ENCODE assay signal across 10 cellular contexts in genomic region chr4:26884486-26884988, GRCh38. TPM values are rescaled to one million over a fixed set of nuclear protein-coding genes. Genes with fewer than 3 reads are reported as not detected.
DNase-seq lines count a peak whose midpoint lies in the region; ATAC-seq and TF ChIP-seq lines count a peak whose summit lies in the region.
"Had no signal": no experiment of that assay in that cellular context is flagged by ENCODE, and none has a peak within 500 bp of the region (broad histone marks: within the 10 kb centered on the region; RNA-seq: fewer than 3 reads in every experiment).

No MANE protein-coding gene starts in this region.

- H3K27ac ChIP-seq in upper lobe of right lung = peak overlapping the region; percentile 62
- H3K27ac ChIP-seq in neuronal stem cell (replicated peaks; ENCODE audit: low read length) = no peak overlapping the region
- H3K27ac ChIP-seq: KMS-11 had no signal

- no peak overlapping the region for H3K4ac ChIP-seq in neuronal stem cell (ENCODE audit: low read length)

- no peak overlapping the region for H3K9ac ChIP-seq in neuronal stem cell (ENCODE audit: low read depth, low read length, poor library complexity)
- H3K9ac ChIP-seq: KMS-11 had no signal

- H2AFZ ChIP-seq in neuronal stem cell (ENCODE audit: low read length) = no peak overlapping the region

- H3K79me1 ChIP-seq in neuronal stem cell (ENCODE audit: low read depth, low read length) = peaks cover 1% of the 10 kb centered on the region

- no peak overlapping the region for H2BK15ac ChIP-seq in neuronal stem cell (ENCODE audit: low read length)

- no peak overlapping the region for H2BK5ac ChIP-seq in neuronal stem cell (ENCODE audit: low read length)

- no peak overlapping the region for H3K14ac ChIP-seq in neuronal stem cell (ENCODE audit: low read length)

- H3K36me3 Mint-ChIP-seq in activated naive CD4-positive, alpha-beta T cell treated with anti-CD3 and anti-CD28 coated beads, Interleukin-2, amount 10 ng/mL, durations not matched to agents 7 days and 5 days = peaks cover 31% of the 10 kb centered on the region
- no peaks in the 10 kb centered on the region for H3K36me3 Mint-ChIP-seq in activated CD4-positive, alpha-beta memory T cell treated with anti-CD3 and anti-CD28 coated beads for 36 hours

- H3K4me1 ChIP-seq in upper lobe of right lung (peaks cover 35% of the 10 kb centered on the region), neuronal stem cell (ENCODE audit: control insufficient read depth in 2 of 2, insufficient read depth in 1 of 2, low read depth in 1 of 2, low read length in 2 of 2) (no peaks in the 10 kb centered on the region)

- intact Hi-C loops in activated CD4-positive, alpha-beta memory T cell treated with anti-CD3 and anti-CD28 coated beads for 36 hours (cut with micrococcal nuclease) = loop anchor here (1.0 to 10.0 kb wide), 5 partner anchors 8 to 690 kb away; no protein-coding TSS in a partner anchor
- intact Hi-C loops in upper lobe of right lung (cut with DNase I) = no loop called here

- H3K4me3 ChIP-seq in upper lobe of right lung (no peak overlapping the region), neuronal stem cell (ENCODE audit: low read length in 2 of 2) (no peak overlapping the region)

- no peak overlapping the region for H2BK120ac ChIP-seq in neuronal stem cell (ENCODE audit: low read depth, low read length)

- H3K4me3 Mint-ChIP-seq in activated naive CD4-positive, alpha-beta T cell treated with anti-CD3 and anti-CD28 coated beads, Interleukin-2, amount 10 ng/mL, durations not matched to agents 7 days and 5 days = peak overlapping the region; percentile 65
- H3K4me3 Mint-ChIP-seq in activated CD4-positive, alpha-beta memory T cell treated with anti-CD3 and anti-CD28 coated beads for 36 hours = peak overlapping the region; percentile 59
- H3K4me3 Mint-ChIP-seq: neural crest cell had no signal

- no peaks in the 10 kb centered on the region for H3K27me3 ChIP-seq in upper lobe of right lung
- no peaks in the 10 kb centered on the region for H3K27me3 ChIP-seq in neuronal stem cell (ENCODE audit: control insufficient read depth in 3 of 3, insufficient read depth in 3 of 3, low read depth in 1 of 3, low read length in 3 of 3)

- ATAC-seq in HG02938 (IDR thresholded peaks at IDR 0.05; ENCODE audit: unreplicated experiment) (peak; percentile 62), upper lobe of right lung (no peak)

- no peak for DNase-seq in activated naive CD4-positive, alpha-beta T cell treated with anti-CD3 and anti-CD28 coated beads, Interleukin-2, amount 10 ng/mL, durations not matched to agents 7 days and 5 days
- no peak for DNase-seq in activated naive CD4-positive, alpha-beta T cell treated with anti-CD3 and anti-CD28 coated beads, Interleukin-2, amount 50 U/mL, for 16 hours
- no peak for DNase-seq in activated CD4-positive, alpha-beta memory T cell treated with anti-CD3 and anti-CD28 coated beads for 36 hours
- DNase-seq in upper lobe of right lung (no peak), DMS53 treated with DMSO at 0.1 percent for 48 hours (lab: John Stamatoyannopoulos, UW; ENCODE audit: unreplicated experiment) (no peak), neuronal stem cell (ENCODE audit: low spot score) (no peak)
- DNase-seq in stimulated activated naive CD4-positive, alpha-beta T cell treated with Interleukin-2 at 50 U/mL for 16 hours (lab: John Stamatoyannopoulos, UW) = no peak

- TF ChIP-seq CTCF in upper lobe of right lung (IDR thresholded peaks at IDR 0.05) = no peak

- no peak overlapping the region for H2BK12ac ChIP-seq in neuronal stem cell (ENCODE audit: low read length)

- H3K4me1 Mint-ChIP-seq in activated naive CD4-positive, alpha-beta T cell treated with anti-CD3 and anti-CD28 coated beads, Interleukin-2, amount 10 ng/mL, durations not matched to agents 7 days and 5 days = peaks cover 88% of the 10 kb centered on the region
- peaks cover 76% of the 10 kb centered on the region for H3K4me1 Mint-ChIP-seq in activated CD4-positive, alpha-beta memory T cell treated with anti-CD3 and anti-CD28 coated beads for 36 hours (ENCODE audit: low read depth)

- no peak overlapping the region for H3K23ac ChIP-seq in neuronal stem cell (ENCODE audit: low read depth, low read length, poor library complexity)

- no peak overlapping the region for H4K8ac ChIP-seq in neuronal stem cell (ENCODE audit: low read depth, low read length)

- peak overlapping the region; percentile 92 for H3K27ac Mint-ChIP-seq in activated naive CD4-positive, alpha-beta T cell treated with anti-CD3 and anti-CD28 coated beads, Interleukin-2, amount 10 ng/mL, durations not matched to agents 7 days and 5 days
- peak overlapping the region; percentile 87 for H3K27ac Mint-ChIP-seq in activated CD4-positive, alpha-beta memory T cell treated with anti-CD3 and anti-CD28 coated beads for 36 hours

- no peak overlapping the region for H3K4me2 ChIP-seq in neuronal stem cell (ENCODE audit: insufficient read depth, low read length, poor library complexity, severe bottlenecking)
- H3K4me2 ChIP-seq: KMS-11 had no signal

- H3K9me3 Mint-ChIP-seq in activated naive CD4-positive, alpha-beta T cell treated with anti-CD3 and anti-CD28 coated beads, Interleukin-2, amount 10 ng/mL, durations not matched to agents 7 days and 5 days = peaks cover under 1% of the 10 kb centered on the region
- no peaks in the 10 kb centered on the region for H3K9me3 Mint-ChIP-seq in activated CD4-positive, alpha-beta memory T cell treated with anti-CD3 and anti-CD28 coated beads for 36 hours
- H3K9me3 Mint-ChIP-seq: neural crest cell had no signal

- H4K91ac ChIP-seq in neuronal stem cell (ENCODE audit: low read depth, low read length, poor library complexity) = no peak overlapping the region

- POLR2A ChIA-PET in activated CD4-positive, alpha-beta memory T cell treated with anti-CD3 and anti-CD28 coated beads for 36 hours (lab: Charles Lee) = interaction anchor here (1.5 to 4.8 kb wide), 4 partner anchors 12 to 109 kb away, joined by 3 to 72 read pairs (median 15); partner anchors contain the start of gene STIM2

- H3K18ac ChIP-seq in neuronal stem cell (ENCODE audit: low read length) = no peak overlapping the region

- no peaks in the 10 kb centered on the region for H3K9me3 ChIP-seq in upper lobe of right lung
- H3K9me3 ChIP-seq in neuronal stem cell (replicated peaks in 1 of 2; ENCODE audit: control insufficient read depth in 2 of 2, insufficient read depth in 1 of 2, low read depth in 1 of 2, low read length in 2 of 2) = peaks cover 0 to 3% of the 10 kb centered on the region in 2 donors

- CTCF ChIA-PET in activated naive CD4-positive, alpha-beta T cell treated with anti-CD3 and anti-CD28 coated beads, Interleukin-2, amount 10 ng/mL, durations not matched to agents 7 days and 5 days (lab: Charles Lee) = interaction anchor here (1.2 to 4.1 kb wide), 4 partner anchors 11 to 120 kb away, joined by 3 to 15 read pairs (median 3); partner anchors contain the start of gene STIM2
- CTCF ChIA-PET in activated CD4-positive, alpha-beta memory T cell treated with anti-CD3 and anti-CD28 coated beads for 36 hours (lab: Charles Lee) = interaction anchor here (0.6 to 4.3 kb wide), 3 partner anchors 11 to 554 kb away, joined by 3 to 25 read pairs (median 3); partner anchors contain the start of gene STIM2

- no CpG with 5 or more reads among the region's 5 CpGs for WGBS in neuronal stem cell (ENCODE audit: extremely low coverage in 2 of 2, insufficient read length in 2 of 2, insufficient replicate concordance in 1 of 2), 2 donors

- no peaks in the 10 kb centered on the region for H3K36me3 ChIP-seq in upper lobe of right lung
- H3K36me3 ChIP-seq in neuronal stem cell (replicated peaks in 1 of 2; ENCODE audit: control insufficient read depth in 2 of 2, insufficient read depth in 2 of 2, low read length in 2 of 2) = no peaks in the 10 kb centered on the region

- H2AK5ac ChIP-seq in neuronal stem cell (ENCODE audit: low read depth, low read length) = no peak overlapping the region

- no peaks in the 10 kb centered on the region for H3K27me3 Mint-ChIP-seq in activated naive CD4-positive, alpha-beta T cell treated with anti-CD3 and anti-CD28 coated beads, Interleukin-2, amount 10 ng/mL, durations not matched to agents 7 days and 5 days
- H3K27me3 Mint-ChIP-seq in activated CD4-positive, alpha-beta memory T cell treated with anti-CD3 and anti-CD28 coated beads for 36 hours = no peaks in the 10 kb centered on the region

RNA-seq across cellular contexts. Expression of gene STIM2, which starts 23.9 kb away (rescaled TPM):
- 10 to 100 TPM; 37.8 to 40.6 TPM for total RNA-seq in activated CD4-positive, alpha-beta memory T cell treated with anti-CD3 and anti-CD28 coated beads for 36 hours
- total RNA-seq in upper lobe of right lung = 36.7 TPM
- 23.4 TPM for polyA plus RNA-seq in neuronal stem cell (2013, experiment 1 of 2)
- polyA plus RNA-seq in neuronal stem cell (2013, experiment 2 of 2) = 23.3 TPM
